Comparison of ENCODE assay signal across 1 cellular context in the genomic region with DNA sequence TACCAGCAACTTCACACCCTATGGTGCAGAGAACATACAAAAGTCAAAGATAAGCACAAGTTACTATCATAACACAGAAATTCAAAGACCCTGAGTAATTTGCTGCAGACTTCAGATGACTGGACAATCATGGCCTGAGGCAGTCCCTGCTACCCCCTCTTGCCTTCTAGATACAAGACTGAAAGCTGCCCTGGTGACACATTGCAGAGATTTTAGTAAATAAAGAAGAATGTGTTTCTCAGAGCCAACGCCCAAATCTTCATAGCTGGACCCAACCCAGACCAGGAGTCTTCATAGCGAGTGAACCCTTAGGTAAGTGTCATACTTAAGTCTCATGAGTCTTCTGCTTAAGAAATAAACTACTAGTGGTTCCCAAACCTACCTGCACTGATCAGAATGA.
TF ChIP-seq lines count a peak whose summit lies in the region.

No MANE protein-coding gene starts in this region.

TF ChIP-seq in HepG2, 621 proteins besides CTCF, POLR2A, EP300 and RAD21:
- no peak for TF ChIP-seq RFX1 (IDR thresholded peaks at IDR 0.05)
- no peak for TF ChIP-seq RBM22 (optimal IDR thresholded peaks at IDR 0.05; ENCODE audit: low read length)
- no peak for TF ChIP-seq ZNF280D (CRISPR knock-in tag; IDR thresholded peaks at IDR 0.05)
- no peak for TF ChIP-seq ONECUT2 (CRISPR knock-in tag; IDR thresholded peaks at IDR 0.05)
- TF ChIP-seq RNF219 (CRISPR knock-in tag; IDR thresholded peaks at IDR 0.05): no peak
